9 cellular contexts compared by ENCODE assay signal in the genomic region with DNA sequence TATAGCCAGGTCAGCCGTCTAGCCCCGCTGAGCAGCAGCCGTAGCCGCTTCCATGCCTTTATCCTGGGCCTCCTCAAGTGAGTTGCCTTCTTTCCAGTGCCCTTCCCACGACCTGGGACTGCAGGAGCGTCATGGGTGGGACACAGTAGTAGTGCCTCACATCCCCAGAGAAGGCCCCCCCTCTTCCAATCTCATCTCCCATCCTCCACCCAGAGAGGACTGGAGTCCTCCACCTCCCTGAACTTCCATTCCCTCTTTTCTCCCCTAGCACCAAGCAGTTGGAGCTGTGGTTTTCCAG. TPM values are rescaled to one million over a fixed set of nuclear protein-coding genes. Genes with fewer than 3 reads are reported as not detected.
A peak's percentile ranks its signal among the peaks of the same experiment; 100 is the strongest.
DNase-seq lines count a peak whose midpoint lies in the region; ATAC-seq and TF ChIP-seq lines count a peak whose summit lies in the region.
"Had no signal": no experiment of that assay in that cellular context is flagged by ENCODE, and none has a peak within 500 bp of the region (broad histone marks: within the 10 kb centered on the region; RNA-seq: fewer than 3 reads in every experiment).

No MANE protein-coding gene starts in this region.

- peaks cover 7% of the 10 kb centered on the region for H3K36me3 Mint-ChIP-seq in CD8-positive, alpha-beta T cell

- TF ChIP-seq POLR2A in Peyer's patch (IDR thresholded peaks at IDR 0.05) (no peak), ovary (IDR thresholded peaks at IDR 0.05) (no peak)

- no peak for TF ChIP-seq CTCF in CD8-positive, alpha-beta T cell (IDR thresholded peaks at IDR 0.05)
- TF ChIP-seq CTCF in Peyer's patch (IDR thresholded peaks at IDR 0.05) (no peak), epithelial cell of esophagus (IDR thresholded peaks at IDR 0.05; ENCODE audit: insufficient read depth, low read depth, low read length, missing control alignments) (no peak), ovary (IDR thresholded peaks at IDR 0.05) (no peak)

- CTCF ChIA-PET in CD8-positive, alpha-beta T cell (lab: Charles Lee), result interaction anchor here (0.9 to 4.9 kb wide), 2 partner anchors 74 to 75 kb away, joined by 3 to 36 read pairs; no protein-coding TSS in a partner anchor

- peaks cover 26% of the 10 kb centered on the region for H3K4me1 Mint-ChIP-seq in CD8-positive, alpha-beta T cell (ENCODE audit: low read depth)

- no peak for DNase-seq in CD8-positive, alpha-beta T cell
- DNase-seq in Peyer's patch, result no peak
- DNase-seq in epithelial cell of esophagus (ENCODE audit: low read depth), result no peak
- DNase-seq in ovary, result no peak
- DNase-seq in SIG-M5 (lab: John Stamatoyannopoulos, UW), result no peak
- no peak for DNase-seq in NCI-H524 (lab: John Stamatoyannopoulos, UW)
- DNase-seq: activated CD4-positive, alpha-beta T cell treated with anti-CD3 and anti-CD28 coated beads, Interleukin-2, amount 50 U/mL, for 1 hour had no signal

- peaks cover 29% of the 10 kb centered on the region for H3K4me1 ChIP-seq in CD8-positive, alpha-beta T cell (ENCODE audit: insufficient read depth, low read length)
- H3K4me1 ChIP-seq in Peyer's patch (peaks cover 0 to 30% (median 8%) of the 10 kb centered on the region in 4 donors), ovary (ENCODE audit: insufficient read depth) (peaks cover 7% of the 10 kb centered on the region)

- H3K9me3 Mint-ChIP-seq in CD8-positive, alpha-beta T cell, result no peaks in the 10 kb centered on the region

- TF ChIP-seq EP300 in ovary (IDR thresholded peaks at IDR 0.05), result no peak

- 44 to 53% (median 47%) methylated on average over 6 of the region's 6 CpGs for WGBS in ovary, 3 donors

- H3K4me3 ChIP-seq in CD8-positive, alpha-beta T cell (ENCODE audit: low read depth, low read length), result no peak overlapping the region
- H3K4me3 ChIP-seq in Peyer's patch (peak overlapping the region in 2 of 4 donors; percentile 70 to 82), epithelial cell of esophagus (ENCODE audit: low read length) (peak overlapping the region; percentile 92), ovary (peak overlapping the region; percentile 74)

- H3K27ac ChIP-seq in CD8-positive, alpha-beta T cell (ENCODE audit: low read depth, low read length), result no peak overlapping the region
- peak overlapping the region in 3 of 4 donors; percentile 93 to 97 (median 94) for H3K27ac ChIP-seq in Peyer's patch
- peak overlapping the region in 1 of 2 donors; percentile 96 for H3K27ac ChIP-seq in ovary

- peaks cover 6% of the 10 kb centered on the region for H3K36me3 ChIP-seq in CD8-positive, alpha-beta T cell (ENCODE audit: insufficient read depth, low read length)
- H3K36me3 ChIP-seq in Peyer's patch, result peaks cover 0 to 43% (median 0%) of the 10 kb centered on the region in 3 donors
- H3K36me3 ChIP-seq in ovary, result no peaks in the 10 kb centered on the region

- peak overlapping the region; percentile 90 for H3K4me3 Mint-ChIP-seq in CD8-positive, alpha-beta T cell

- H3K27me3 Mint-ChIP-seq in CD8-positive, alpha-beta T cell (ENCODE audit: low read depth), result no peaks in the 10 kb centered on the region

- POLR2A ChIA-PET in CD8-positive, alpha-beta T cell (lab: Charles Lee), result no interaction called here

- H3K27me3 ChIP-seq in CD8-positive, alpha-beta T cell (ENCODE audit: insufficient read depth, low read length), result no peaks in the 10 kb centered on the region
- H3K27me3 ChIP-seq in Peyer's patch (no peaks in the 10 kb centered on the region), ovary (no peaks in the 10 kb centered on the region)

- ATAC-seq in CD8-positive, alpha-beta T cell, result no peak
- ATAC-seq in HG03097 (IDR thresholded peaks at IDR 0.05; ENCODE audit: low FRiP score, unreplicated experiment), result no peak
- ATAC-seq in GM21723 (IDR thresholded peaks at IDR 0.05; ENCODE audit: unreplicated experiment), result no peak

- peak overlapping the region; percentile 62 for H3K27ac Mint-ChIP-seq in CD8-positive, alpha-beta T cell

- no peaks in the 10 kb centered on the region for H3K9me3 ChIP-seq in CD8-positive, alpha-beta T cell (ENCODE audit: low read length)
- H3K9me3 ChIP-seq in Peyer's patch (no peaks in the 10 kb centered on the region), ovary (no peaks in the 10 kb centered on the region)

- intact Hi-C loops in CD8-positive, alpha-beta T cell (cut with DNase I, micrococcal nuclease), result loop anchor here in 1 of 2 experiments (10.0 kb wide), 1 partner anchor 151 kb away; the partner anchor contains the start of genes KRTCAP2 and TRIM46
- intact Hi-C loops in ovary (cut with DNase I), result loop anchor here in 3 of 4 donors (10.0 kb wide), 3 partner anchors 71 to 151 kb away; partner anchors contain the start of genes ENTREP3 (in 1 of the 3), KRTCAP2 (in 1 of the 3), MTX1 (in 1 of the 3) and THBS3 (in 1 of the 3)

RNA-seq across cellular contexts. Expression of gene RUSC1, which starts 4.9 kb away (rescaled TPM):
- 1 to 10 TPM; 7.5 to 7.8 TPM for total RNA-seq in CD8-positive, alpha-beta T cell
- total RNA-seq in Peyer's patch (10 to 100 TPM; 40.4 to 72.4 (median 71.8) TPM), ovary (10 to 100 TPM; 13.5 to 55.6 (median 29.9) TPM)
- 10 to 100 TPM; 20.0 to 24.9 TPM for polyA plus RNA-seq in ovary

RNA-seq across cellular contexts. Expression of gene FDPS, which starts 16.9 kb away (rescaled TPM):
- total RNA-seq in CD8-positive, alpha-beta T cell, result 10 to 100 TPM; 38.2 to 38.7 TPM
- 100 to 1,000 TPM; 158 to 220 (median 175) TPM for total RNA-seq in Peyer's patch
- total RNA-seq in ovary, result 100 to 1,000 TPM in 2 of 7 donors, 10 to 100 TPM in 5; 50.7 to 177 (median 74.9) TPM
- 100 to 1,000 TPM in 1 of 2 donors, 10 to 100 TPM in 1; 80.8 to 423 TPM for polyA plus RNA-seq in ovary

RNA-seq across cellular contexts. Expression of gene PKLR, which starts 24.3 kb away (rescaled TPM):
- total RNA-seq in CD8-positive, alpha-beta T cell, result not detected
- total RNA-seq in Peyer's patch (10 to 100 TPM in 3 of 4 donors, not detected in 1; 35.7 to 50.5 (median 36.2) TPM), ovary (under 1 TPM in 1 of 7 donors, not detected in 6; 0.41 TPM)
- polyA plus RNA-seq in ovary, result not detected

RNA-seq across cellular contexts. Expression of gene HCN3, which starts 48.3 kb away (rescaled TPM):
- total RNA-seq in CD8-positive, alpha-beta T cell, result 1 to 10 TPM; 1.3 TPM
- 10 to 100 TPM in 3 of 4 donors, 1 to 10 TPM in 1; 7.4 to 25.5 (median 19.5) TPM for total RNA-seq in Peyer's patch
- total RNA-seq in ovary, result 1 to 10 TPM in 6 of 7 donors, under 1 TPM in 1; 0.69 to 7.1 (median 4.4) TPM
- polyA plus RNA-seq in ovary, result 1 to 10 TPM; 2.5 to 2.9 TPM

RNA-seq across cellular contexts. Expression of gene CLK2, which starts 52.2 kb away (rescaled TPM):
- 10 to 100 TPM; 48.6 to 54.4 TPM for total RNA-seq in CD8-positive, alpha-beta T cell
- total RNA-seq in Peyer's patch (100 to 1,000 TPM in 2 of 4 donors, 10 to 100 TPM in 2; 44.7 to 125 (median 98.5) TPM), ovary (10 to 100 TPM; 37.9 to 60.9 (median 50.1) TPM)
- polyA plus RNA-seq in ovary, result 10 to 100 TPM; 46.4 to 51.3 TPM
